Comparison of ENCODE assay signal across 27 cellular contexts in genomic region chr7:81445462-81445861, GRCh38.
"Had no signal": no experiment of that assay in that cellular context is flagged by ENCODE, and none has a peak within 500 bp of the region (broad histone marks: within the 10 kb centered on the region; RNA-seq: fewer than 3 reads in every experiment).

No MANE protein-coding gene starts in this region.

- DNase-seq: activated CD4-positive, alpha-beta T cell treated with anti-CD3 and anti-CD28 coated beads, Interleukin-2, amount 10 ng/mL, durations not matched to agents 24 days and 14 days; activated CD4-positive, alpha-beta T cell treated with anti-CD3 and anti-CD28 coated beads, Interleukin-2, amount 50 U/mL, for 4 hours; activated CD8-positive, alpha-beta T cell treated with anti-CD3 and anti-CD28 coated beads for 36 hours; activated effector memory CD4-positive, alpha-beta T cell treated with anti-CD3 and anti-CD28 coated beads, Interleukin-2, amount 50 U/mL, for 16 hours; activated naive CD4-positive, alpha-beta T cell; activated naive CD4-positive, alpha-beta T cell treated with anti-CD3 and anti-CD28 coated beads, Interleukin-2, amount 50 U/mL, for 16 hours; activated naive CD8-positive, alpha-beta T cell treated with anti-CD3 and anti-CD28 coated beads, Interleukin-2, amount 10 ng/mL, durations not matched to agents 7 days and 5 days; activated T-cell treated with anti-CD3 and anti-CD28 coated beads, Interleukin-2, amount 50 U/mL, for 1 hour; activated T-cell treated with anti-CD3 and anti-CD28 coated beads, Interleukin-2, amount 50 U/mL, for 72 hours; adrenal gland; caudate nucleus; cerebellar nuclear complex; Karpas-422; KBM-7; NCI-H1048; NCI-H1436; NCI-H1694; NCI-H1930; NCI-H2081 treated with DMSO at 0.1 percent for 48 hours; NCI-H226; NCI-H446 treated with DMSO at 0.1 percent for 48 hours; NCI-H524; NK-92 treated with Interleukin-12 subunit alpha and Interleukin-12 subunit beta, amount 100 ng/mL, for 24 hours; PC-9; Right ventricle myocardium superior had no signal

- H3K36me3 ChIP-seq: adrenal gland had no signal

- H3K27ac ChIP-seq: adrenal gland, PC-9 had no signal

- H3K4me3 ChIP-seq: adrenal gland, PC-9 had no signal

- H3K9me3 ChIP-seq: adrenal gland had no signal

- ATAC-seq: activated CD8-positive, alpha-beta T cell treated with anti-CD3 and anti-CD28 coated beads for 36 hours; activated T-cell treated with anti-CD3 and anti-CD28 coated beads, Interleukin-2, amount 50 U/mL, for 72 hours; activated T-helper 17 cell treated with anti-CD3 and anti-CD28 coated beads, Interleukin-2, amount 50 U/mL, for 72 hours had no signal

- H3K4me1 ChIP-seq: adrenal gland had no signal

- FAIRE-seq: bronchial epithelial cell had no signal
